Comparison of ENCODE assay signal across 8 cellular contexts in the genomic region with DNA sequence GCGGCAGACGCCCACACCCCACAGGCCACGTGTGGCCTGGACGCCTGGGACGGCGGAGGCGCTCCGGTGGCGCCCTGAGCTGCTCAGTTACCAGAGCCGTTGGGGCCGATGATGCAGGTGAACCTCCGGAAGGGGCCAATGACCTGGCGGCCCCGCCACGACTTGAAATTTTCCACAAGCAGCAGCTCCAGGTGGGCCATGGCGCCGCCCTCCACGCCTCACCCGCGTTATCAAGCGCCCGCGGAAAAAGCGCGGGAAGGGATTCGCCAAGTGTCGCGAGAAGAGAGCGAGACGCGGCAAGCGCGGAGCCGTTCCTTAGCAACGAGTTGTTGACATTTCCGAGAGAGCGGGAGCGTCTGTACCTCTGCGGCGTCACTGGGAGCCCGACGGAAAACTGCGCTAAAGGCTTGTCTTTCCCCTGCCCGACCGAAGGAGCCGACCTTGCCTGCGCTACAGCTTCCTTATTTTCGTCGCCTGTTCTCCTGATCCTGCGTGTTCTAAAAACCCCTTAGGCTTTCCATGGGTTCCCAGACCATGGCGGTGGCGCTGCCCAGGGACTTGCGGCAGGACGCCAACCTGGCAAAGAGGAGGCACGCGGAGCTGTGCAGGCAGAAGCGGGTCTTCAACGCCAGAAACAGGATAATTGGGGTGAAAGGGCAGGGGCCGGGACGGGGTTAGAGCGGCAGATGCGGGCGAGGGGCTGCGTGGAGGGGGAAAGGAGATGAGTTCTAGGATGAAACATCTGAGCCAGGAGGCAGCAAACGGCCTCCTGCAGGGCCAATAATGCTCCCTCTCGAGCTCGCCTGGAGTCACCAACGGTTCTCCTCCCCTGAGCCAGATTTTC. TPM values are rescaled to one million over a fixed set of nuclear protein-coding genes. Genes with fewer than 3 reads are reported as not detected.
DNase-seq lines count a peak whose midpoint lies in the region; ATAC-seq and TF ChIP-seq lines count a peak whose summit lies in the region.

A gene with protein sequence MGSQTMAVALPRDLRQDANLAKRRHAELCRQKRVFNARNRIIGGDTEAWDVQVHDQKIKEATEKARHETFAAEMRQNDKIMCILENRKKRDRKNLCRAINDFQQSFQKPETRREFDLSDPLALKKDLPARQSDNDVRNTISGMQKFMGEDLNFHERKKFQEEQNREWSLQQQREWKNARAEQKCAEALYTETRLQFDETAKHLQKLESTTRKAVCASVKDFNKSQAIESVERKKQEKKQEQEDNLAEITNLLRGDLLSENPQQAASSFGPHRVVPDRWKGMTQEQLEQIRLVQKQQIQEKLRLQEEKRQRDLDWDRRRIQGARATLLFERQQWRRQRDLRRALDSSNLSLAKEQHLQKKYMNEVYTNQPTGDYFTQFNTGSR (plus strand): TSS at position 326 of the 844 bp plus-strand sequence. CDS start 194 bp downstream, at position 520.
A gene with protein sequence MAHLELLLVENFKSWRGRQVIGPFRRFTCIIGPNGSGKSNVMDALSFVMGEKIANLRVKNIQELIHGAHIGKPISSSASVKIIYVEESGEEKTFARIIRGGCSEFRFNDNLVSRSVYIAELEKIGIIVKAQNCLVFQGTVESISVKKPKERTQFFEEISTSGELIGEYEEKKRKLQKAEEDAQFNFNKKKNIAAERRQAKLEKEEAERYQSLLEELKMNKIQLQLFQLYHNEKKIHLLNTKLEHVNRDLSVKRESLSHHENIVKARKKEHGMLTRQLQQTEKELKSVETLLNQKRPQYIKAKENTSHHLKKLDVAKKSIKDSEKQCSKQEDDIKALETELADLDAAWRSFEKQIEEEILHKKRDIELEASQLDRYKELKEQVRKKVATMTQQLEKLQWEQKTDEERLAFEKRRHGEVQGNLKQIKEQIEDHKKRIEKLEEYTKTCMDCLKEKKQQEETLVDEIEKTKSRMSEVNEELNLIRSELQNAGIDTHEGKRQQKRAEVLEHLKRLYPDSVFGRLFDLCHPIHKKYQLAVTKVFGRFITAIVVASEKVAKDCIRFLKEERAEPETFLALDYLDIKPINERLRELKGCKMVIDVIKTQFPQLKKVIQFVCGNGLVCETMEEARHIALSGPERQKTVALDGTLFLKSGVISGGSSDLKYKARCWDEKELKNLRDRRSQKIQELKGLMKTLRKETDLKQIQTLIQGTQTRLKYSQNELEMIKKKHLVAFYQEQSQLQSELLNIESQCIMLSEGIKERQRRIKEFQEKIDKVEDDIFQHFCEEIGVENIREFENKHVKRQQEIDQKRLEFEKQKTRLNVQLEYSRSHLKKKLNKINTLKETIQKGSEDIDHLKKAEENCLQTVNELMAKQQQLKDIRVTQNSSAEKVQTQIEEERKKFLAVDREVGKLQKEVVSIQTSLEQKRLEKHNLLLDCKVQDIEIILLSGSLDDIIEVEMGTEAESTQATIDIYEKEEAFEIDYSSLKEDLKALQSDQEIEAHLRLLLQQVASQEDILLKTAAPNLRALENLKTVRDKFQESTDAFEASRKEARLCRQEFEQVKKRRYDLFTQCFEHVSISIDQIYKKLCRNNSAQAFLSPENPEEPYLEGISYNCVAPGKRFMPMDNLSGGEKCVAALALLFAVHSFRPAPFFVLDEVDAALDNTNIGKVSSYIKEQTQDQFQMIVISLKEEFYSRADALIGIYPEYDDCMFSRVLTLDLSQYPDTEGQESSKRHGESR (minus strand): TSS at position 232 of the 844 bp plus-strand sequence. CDS start 32 bp downstream, at position 200.

- H3K4me3 Mint-ChIP-seq in activated T-cell treated with anti-CD3 and anti-CD28 coated beads, Interleukin-2, amount 50 U/mL, for 24 hours, result peak within 1 kb of the TSS; percentile 81

- CTCF ChIA-PET in HCT116 (lab: Charles Lee), result no interaction called here

- ATAC-seq in HCT116 (peak; percentile 93), GM21526 (IDR thresholded peaks at IDR 0.05; ENCODE audit: low FRiP score, unreplicated experiment) (no peak)

- no peaks in the 10 kb centered on the region for H3K9me3 Mint-ChIP-seq in activated T-cell treated with anti-CD3 and anti-CD28 coated beads, Interleukin-2, amount 50 U/mL, for 24 hours

- H3K27ac Mint-ChIP-seq in activated T-cell treated with anti-CD3 and anti-CD28 coated beads, Interleukin-2, amount 50 U/mL, for 24 hours, result peak within 1 kb of the TSS; percentile 85

- TF ChIP-seq CTCF in HCT116 (IDR thresholded peaks at IDR 0.05 in 2 of 3, conservative IDR thresholded peaks at IDR 0.05 in 1 of 3; ENCODE audit: borderline replicate concordance in 1 of 3, insufficient read depth in 1 of 3, low read depth in 2 of 3, low read length in 2 of 3) (no peak), esophagus squamous epithelium (IDR thresholded peaks at IDR 0.05) (peak in 1 of 6 experiments; percentile 11)

- peaks cover 18% of the 10 kb centered on the region for H3K36me3 Mint-ChIP-seq in activated T-cell treated with anti-CD3 and anti-CD28 coated beads, Interleukin-2, amount 50 U/mL, for 24 hours (ENCODE audit: low read depth)

- no peaks in the 10 kb centered on the region for H3K9me2 ChIP-seq in HCT116 (ENCODE audit: insufficient read depth)

- H2AFZ ChIP-seq in HCT116 (ENCODE audit: low read depth, low read length, poor library complexity, severe bottlenecking), result peak within 1 kb of the TSS; percentile 64

- peaks cover 9% of the 10 kb centered on the region for H3K27me3 Mint-ChIP-seq in activated T-cell treated with anti-CD3 and anti-CD28 coated beads, Interleukin-2, amount 50 U/mL, for 24 hours

- DNase-seq in AG08396 (ENCODE audit: low spot score) (peak; percentile 87), HCT116 (ENCODE audit: low read depth, low spot score) (peak; percentile 87), NOMO-1 treated with DMSO at 0.1 percent for 48 hours (lab: John Stamatoyannopoulos, UW; ENCODE audit: unreplicated experiment) (peak; percentile 95), esophagus squamous epithelium (lab: John Stamatoyannopoulos, UW) (no peak), myocyte (ENCODE audit: low read depth) (peak; percentile 15)
- DNase-seq in activated T-cell treated with anti-CD3 and anti-CD28 coated beads, Interleukin-2, amount 50 U/mL, for 24 hours, result peak; percentile 87
- DNase-seq in stimulated activated CD8-positive, alpha-beta memory T cell treated with anti-CD3 and anti-CD28 coated beads, Interleukin-4, amount 100 ng/mL, for 24 hours (ENCODE audit: low read depth), result peak; percentile 69

- no peaks in the 10 kb centered on the region for H3K79me2 ChIP-seq in HCT116 (ENCODE audit: insufficient read depth, low read length)

- RAD21 ChIA-PET in HCT116 (lab: Charles Lee; ENCODE audit: low non-redundant PET in 1 of 2, low total read pairs in 2 of 2, uncharacterized antibody in 2 of 2, unreplicated experiment in 2 of 2), result no interaction called here

- TF ChIP-seq RAD21 in HCT116 (IDR thresholded peaks at IDR 0.05; ENCODE audit: low read depth), result no peak

- WGBS in esophagus squamous epithelium, 2 donors, result 5 to 8% methylated on average over 14 to 17 of the region's 68 CpGs

- TF ChIP-seq POLR2A in HCT116 (IDR thresholded peaks at IDR 0.05; ENCODE audit: borderline replicate concordance, extremely low read depth, insufficient read depth, insufficient read length) (no peak), esophagus squamous epithelium (IDR thresholded peaks at IDR 0.05) (no peak)

- H3K4me3 ChIP-seq in HCT116 (replicated peaks in 1 of 2; ENCODE audit: low read depth in 1 of 2, low read length in 2 of 2) (peak within 1 kb of the TSS; percentile 56 to 58), esophagus squamous epithelium (peak within 1 kb of the TSS; percentile 26 to 69 (median 52))

- H3K36me3 ChIP-seq in HCT116 (ENCODE audit: control insufficient read depth in 1 of 2, insufficient read depth in 2 of 2, low read length in 2 of 2) (no peaks in the 10 kb centered on the region; a peak in 1 of 4 replicates), esophagus squamous epithelium (no peaks in the 10 kb centered on the region)

- H3K4me1 ChIP-seq in HCT116 (ENCODE audit: control insufficient read depth in 1 of 2, insufficient read depth in 2 of 2, low read length in 2 of 2), result peaks cover 9 to 14% of the 10 kb centered on the region in 2 experiments
- peaks cover 5 to 22% (median 7%) of the 10 kb centered on the region in 3 donors for H3K4me1 ChIP-seq in esophagus squamous epithelium

- H3K4me2 ChIP-seq in HCT116 (ENCODE audit: low read length), result peak within 1 kb of the TSS; percentile 90

- H3K4me1 Mint-ChIP-seq in activated T-cell treated with anti-CD3 and anti-CD28 coated beads, Interleukin-2, amount 50 U/mL, for 24 hours (ENCODE audit: low read depth), result peaks cover 16% of the 10 kb centered on the region

- intact Hi-C loops in HCT116 (cut with micrococcal nuclease) (no loop called here), esophagus squamous epithelium (cut with DNase I) (no loop called here)

- TSS peak; percentile 89 for BruUV-seq in HCT116 (replicated peaks; lab: Mats Ljungman, UMichigan)

- H3K9me3 ChIP-seq in HCT116 (ENCODE audit: control insufficient read depth in 1 of 2, insufficient read depth in 1 of 2, low read depth in 1 of 2, low read length in 2 of 2) (no peaks in the 10 kb centered on the region), esophagus squamous epithelium (no peaks in the 10 kb centered on the region)

- H3K27ac ChIP-seq in HCT116 (ENCODE audit: low read depth, low read length) (peak within 1 kb of the TSS; percentile 58), esophagus squamous epithelium (peak within 1 kb of the TSS; percentile 26 to 61 (median 37))

- no peaks in the 10 kb centered on the region for H4K20me1 ChIP-seq in HCT116 (ENCODE audit: insufficient read depth)

- no peaks in the 10 kb centered on the region for H3K27me3 ChIP-seq in HCT116 (ENCODE audit: insufficient read depth, low read length)
- H3K27me3 ChIP-seq in esophagus squamous epithelium, result peaks cover 0 to 3% (median 0%) of the 10 kb centered on the region in 4 donors

- POLR2A ChIA-PET in HCT116 (lab: Charles Lee), result interaction anchor here (0.7 kb wide), 1 partner anchor 9 kb away, joined by 3 read pairs; no protein-coding TSS in a partner anchor

- H3K9ac ChIP-seq in HCT116 (ENCODE audit: low read length), result peak within 1 kb of the TSS; percentile 84

TF ChIP-seq in HCT116, 20 proteins besides CTCF, POLR2A, EP300 and RAD21 (continues in another document):
- TF ChIP-seq CBX3 (IDR thresholded peaks at IDR 0.05; ENCODE audit: low read depth), result peak; percentile 92

RNA-seq across cellular contexts. Expression of the first gene that starts in this region (rescaled TPM):
- total RNA-seq in HCT116 (2021; ENCODE audit: unreplicated experiment), result 8.3 TPM
- 3.5 and 3.6 TPM in 2 replicates for polyA plus RNA-seq in HCT116 (2012)
- under 1 TPM in 3 of 4 donors, not detected in 1; 0.19 to 0.76 (median 0.75) TPM for total RNA-seq in esophagus squamous epithelium
- total RNA-seq in myocyte, result not detected in 2 replicates
- not detected for polyA plus RNA-seq in myocyte (2012)

RNA-seq across cellular contexts. Expression of the second gene that starts in this region (rescaled TPM):
- not detected for total RNA-seq in HCT116 (2021; ENCODE audit: unreplicated experiment)
- 0.02 and 0.09 TPM in 2 replicates for polyA plus RNA-seq in HCT116 (2012)
- not detected for total RNA-seq in esophagus squamous epithelium
- not detected in 2 replicates for total RNA-seq in myocyte
- not detected for polyA plus RNA-seq in myocyte (2012)

Comparison
In these comparisons a context has a peak if more than half of its experiments do, and no peak if none do; other contexts are left out.
1. Peak in DNase-seq in myocyte; RNA of the genes that start here not detected or under 1 TPM.